Comparison of ENCODE assay signal across 8 cellular contexts in the genomic region with DNA sequence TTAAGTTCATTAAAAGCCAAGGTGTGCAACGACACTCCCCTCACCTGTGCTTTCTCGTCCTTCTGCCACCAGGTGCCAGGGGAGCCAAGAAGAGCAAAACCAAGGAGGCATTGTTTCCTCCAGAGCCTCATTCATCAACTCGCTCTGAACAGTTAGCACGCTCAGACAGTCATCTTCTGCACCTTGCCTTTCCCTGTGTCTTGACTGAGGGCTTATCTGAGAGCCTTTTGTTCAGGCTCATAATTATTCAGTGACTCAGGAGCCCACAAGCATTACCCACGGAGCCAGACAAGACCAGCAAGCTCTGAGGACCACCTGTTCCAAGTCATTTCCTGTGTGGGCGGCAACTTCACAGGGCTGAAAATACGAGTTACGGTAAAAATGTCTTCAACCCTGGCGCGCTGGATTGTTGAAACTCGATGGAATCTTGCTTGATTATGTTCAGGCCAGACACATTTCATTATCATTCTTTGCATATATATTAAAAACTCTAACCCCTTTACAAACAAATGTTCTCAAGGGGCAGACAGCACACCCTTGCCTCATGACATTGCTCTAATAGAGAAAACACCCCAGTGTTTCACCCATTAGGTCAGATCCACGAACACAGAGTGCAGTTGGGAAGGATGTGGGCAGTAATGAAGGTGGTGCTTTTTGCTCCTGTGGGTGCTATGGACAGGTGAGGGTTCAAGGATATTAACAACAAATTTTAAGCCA.
A peak's percentile ranks its signal among the peaks of the same experiment; 100 is the strongest.
DNase-seq lines count a peak whose midpoint lies in the region; ATAC-seq and TF ChIP-seq lines count a peak whose summit lies in the region.

No MANE protein-coding gene starts in this region.

- no peak for TF ChIP-seq CTCF in omental fat pad (IDR thresholded peaks at IDR 0.05)

- intact Hi-C loops in Right ventricle myocardium inferior (cut with DNase I) (no loop called here), left ventricle myocardium superior (cut with micrococcal nuclease) (no loop called here)

- no peak for ATAC-seq in Right ventricle myocardium inferior
- no peak for ATAC-seq in left ventricle myocardium superior
- no peak for ATAC-seq in omental fat pad (ENCODE audit: low FRiP score)
- ATAC-seq in GM21723 (IDR thresholded peaks at IDR 0.05; ENCODE audit: unreplicated experiment) = no peak
- no peak for ATAC-seq in HG03175 (IDR thresholded peaks at IDR 0.05; ENCODE audit: unreplicated experiment)

- peak; percentile 49 for DNase-seq in Right ventricle myocardium inferior (ENCODE audit: missing footprints)
- no peak for DNase-seq in left ventricle myocardium superior
- peak; percentile 74 for DNase-seq in activated T-cell treated with anti-CD3 and anti-CD28 coated beads for 24 hours (ENCODE audit: low read depth)
- DNase-seq in left kidney (ENCODE audit: low read depth, low spot score) = peak; percentile 32
- DNase-seq in omental fat pad (ENCODE audit: low spot score) = no peak
- no peak for DNase-seq in NCI-H524 (lab: John Stamatoyannopoulos, UW)

Comparison
In these comparisons a context has a peak if more than half of its experiments do, and no peak if none do; other contexts are left out.
1. DNase-seq: peak in Right ventricle myocardium inferior (single experiment), activated T-cell treated with anti-CD3 and anti-CD28 coated beads for 24 hours (single experiment) and left kidney (single experiment); none in left ventricle myocardium superior (single experiment), omental fat pad (single experiment) and NCI-H524 (0 of 2).